Comparison of ENCODE assay signal across 12 cellular contexts in the genomic region with DNA sequence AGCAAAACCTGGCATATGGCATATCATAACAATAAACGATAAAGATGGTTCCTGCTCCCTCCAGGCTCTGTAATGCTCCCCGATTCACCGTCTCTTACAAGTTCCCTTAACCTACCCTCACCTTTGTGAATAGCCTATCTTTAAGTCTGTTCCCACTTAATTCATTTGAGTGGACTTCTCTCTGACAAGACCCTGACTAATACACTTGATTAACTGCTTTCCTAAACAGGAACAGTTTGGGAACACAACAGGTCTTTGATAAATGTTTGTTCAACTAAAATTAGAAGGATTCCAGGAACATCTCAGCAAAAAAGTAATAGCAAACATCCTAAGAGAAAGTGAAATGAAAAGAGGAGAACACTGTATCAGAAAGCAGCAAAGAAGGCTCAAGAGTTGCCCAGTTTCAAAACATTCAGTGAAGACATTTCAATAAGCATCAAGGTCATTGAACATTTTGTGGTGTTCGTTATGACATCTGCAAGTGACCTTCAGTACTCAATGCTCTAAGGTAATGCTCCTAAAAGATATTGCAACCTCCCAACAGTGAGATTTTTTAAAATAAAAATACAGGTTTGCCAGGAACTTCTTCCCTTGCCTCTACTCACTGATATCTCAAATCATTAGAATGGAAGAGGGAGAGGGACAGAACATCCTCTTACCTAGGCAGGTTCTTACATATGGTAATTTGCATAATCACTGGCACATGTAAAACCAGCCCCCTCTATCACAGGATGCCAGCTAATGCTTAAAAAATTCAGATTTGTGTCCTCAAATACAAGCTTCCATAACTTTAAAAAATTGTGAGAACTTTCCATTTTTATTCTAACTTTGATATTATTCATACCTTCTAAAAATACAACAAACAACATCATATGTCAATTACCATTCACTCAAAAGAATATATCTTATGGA. TPM values are rescaled to one million over a fixed set of nuclear protein-coding genes. Genes with fewer than 3 reads are reported as not detected.
A peak's percentile ranks its signal among the peaks of the same experiment; 100 is the strongest.
DNase-seq lines count a peak whose midpoint lies in the region; ATAC-seq, FAIRE-seq and TF ChIP-seq lines count a peak whose summit lies in the region.
"Had no signal": no experiment of that assay in that cellular context is flagged by ENCODE, and none has a peak within 500 bp of the region (broad histone marks: within the 10 kb centered on the region; RNA-seq: fewer than 3 reads in every experiment).

No MANE protein-coding gene starts in this region.

- no TSS peak for BruUV-seq in HepG2 (replicated peaks; lab: Mats Ljungman, UMichigan)

- no peaks in the 10 kb centered on the region for H3K36me3 ChIP-seq in HUES6 (ENCODE audit: control insufficient read depth, insufficient read depth, low read length)
- H3K36me3 ChIP-seq in adipocyte (ENCODE audit: control insufficient read depth, insufficient read depth, low read length, severe bottlenecking), result no peaks in the 10 kb centered on the region
- H3K36me3 ChIP-seq in HepG2 (replicated peaks in 1 of 2; ENCODE audit: control insufficient read depth in 1 of 2, insufficient read depth in 2 of 2, low read length in 2 of 2), result no peaks in the 10 kb centered on the region

- DNase-seq in A172 (ENCODE audit: low spot score), result peak; percentile 49
- peak; percentile 37 for DNase-seq in adipocyte (ENCODE audit: low read depth)
- DNase-seq in HepG2 (ENCODE audit: low spot score), result no peak
- DNase-seq in head of caudate nucleus, result no peak
- DNase-seq: activated CD4-positive, alpha-beta memory T cell treated with anti-CD3 and anti-CD28 coated beads, Interleukin-2, amount 10 ng/mL, durations not matched to agents 7 days and 5 days; activated naive CD4-positive, alpha-beta T cell treated with anti-CD3 and anti-CD28 coated beads for 36 hours; KG1; NCI-H1930 had no signal

- peaks cover 12% of the 10 kb centered on the region for H3K79me2 ChIP-seq in HepG2 (ENCODE audit: insufficient read depth, low read length)

- H3K4me2 ChIP-seq in HepG2 (ENCODE audit: low read depth, low read length), result peak overlapping the region; percentile 62

- no peak for TF ChIP-seq POLR2A in HepG2 (IDR thresholded peaks at IDR 0.05; ENCODE audit: insufficient read depth in 1 of 2, low read depth in 2 of 2, low read length in 2 of 2)

- TF ChIP-seq CTCF in HepG2 (CRISPR knock-in tag; IDR thresholded peaks at IDR 0.05), result no peak

- no peak for FAIRE-seq in HepG2 (lab: Jason Lieb, UNC)

- POLR2A ChIA-PET in HepG2 (lab: Yijun Ruan, JAX), result interaction anchor here (3.0 kb wide), 1 partner anchor 11 kb away, joined by 37 read pairs; the partner anchor contains the start of gene ARHGAP12

- H3K4me3 ChIP-seq in HUES6 (ENCODE audit: low read depth, low read length) (no peak overlapping the region), adipocyte (ENCODE audit: low read length) (peak overlapping the region; percentile 4), HepG2 (replicated peaks in 1 of 3; ENCODE audit: insufficient read depth in 1 of 3, low read depth in 2 of 3, low read length in 3 of 3) (peak overlapping the region in 1 of 3 experiments; percentile 15; a peak in 1 of 6 replicates)

- intact Hi-C loops in HepG2 (cut with micrococcal nuclease; ENCODE audit: unreplicated experiment), result no loop called here
- intact Hi-C loops in head of caudate nucleus (cut with DNase I), result no loop called here

- ATAC-seq in HepG2 (no peak), GM21717 (IDR thresholded peaks at IDR 0.05; ENCODE audit: unreplicated experiment) (no peak), HG03135 (IDR thresholded peaks at IDR 0.05; ENCODE audit: unreplicated experiment) (no peak), HG03432 (IDR thresholded peaks at IDR 0.05; ENCODE audit: unreplicated experiment) (no peak)

- peak overlapping the region; percentile 36; the same call in 1 of the 2 replicates for H3K27ac ChIP-seq in HUES6 (ENCODE audit: low read depth, low read length)
- H3K27ac ChIP-seq in HepG2 (ENCODE audit: extremely low read length, insufficient read depth, low read length), result peak overlapping the region; percentile 77

- H3K9me3 ChIP-seq in HUES6 (ENCODE audit: control insufficient read depth, insufficient read depth, low read depth, low read length) (no peaks in the 10 kb centered on the region), adipocyte (ENCODE audit: control insufficient read depth, low read length) (no peaks in the 10 kb centered on the region), HepG2 (ENCODE audit: low read length) (no peaks in the 10 kb centered on the region)

- TF ChIP-seq EP300 in HepG2 (IDR thresholded peaks at IDR 0.05; ENCODE audit: low read depth in 2 of 2, low read length in 2 of 2), result no peak
- TF ChIP-seq EP300 in HepG2 (CRISPR knock-in tag; IDR thresholded peaks at IDR 0.05; ENCODE audit: borderline replicate concordance), result no peak

- WGBS in HepG2 (ENCODE audit: low lambda C conversion rate), result 69% methylated on average over 4 of the region's 4 CpGs

- peaks cover 25% of the 10 kb centered on the region for H3K4me1 ChIP-seq in HUES6 (ENCODE audit: control insufficient read depth, insufficient read depth, low read length)
- H3K4me1 ChIP-seq in adipocyte (ENCODE audit: control insufficient read depth, insufficient read depth, low read length), result peaks cover 42% of the 10 kb centered on the region
- peaks cover 99% of the 10 kb centered on the region for H3K4me1 ChIP-seq in HepG2 (ENCODE audit: insufficient read depth, low read length)

- H3K9ac ChIP-seq in HUES6 (ENCODE audit: low read length), result no peak overlapping the region
- peak overlapping the region; percentile 1 for H3K9ac ChIP-seq in adipocyte (ENCODE audit: low read length)
- peak overlapping the region; percentile 25 for H3K9ac ChIP-seq in HepG2 (ENCODE audit: insufficient read depth, low read depth, low read length)

- H3K27me3 ChIP-seq in HUES6 (ENCODE audit: control insufficient read depth, insufficient read depth, low read length) (no peaks in the 10 kb centered on the region), adipocyte (replicated peaks; ENCODE audit: control insufficient read depth, insufficient read depth, low read length) (no peaks in the 10 kb centered on the region), HepG2 (ENCODE audit: control insufficient read depth in 1 of 2, insufficient read depth in 2 of 2, low read length in 2 of 2) (no peaks in the 10 kb centered on the region)

- H4K20me1 ChIP-seq in HepG2 (ENCODE audit: insufficient read depth, low read length), result no peaks in the 10 kb centered on the region

- TF ChIP-seq RAD21 in HepG2 (CRISPR knock-in tag; IDR thresholded peaks at IDR 0.05), result no peak

- in situ Hi-C loops in HepG2 (cut with HindIII; ENCODE audit: extremely low pct_ligation_motif_present, low pct_unique_long_range_greater_than_20kb), result loop anchor here (25.0 kb wide), 1 partner anchor 1503 kb away; the partner anchor contains the start of gene MAP3K8

- H2AFZ ChIP-seq in HepG2 (ENCODE audit: low read length), result no peak overlapping the region

- CTCF ChIA-PET in HepG2 (lab: Yijun Ruan, JAX; ENCODE audit: low intra/inter-chr PET ratio, low total read pairs), result no interaction called here

TF ChIP-seq in HepG2, 621 proteins besides CTCF, POLR2A, EP300 and RAD21:
- TF ChIP-seq SOX13 (IDR thresholded peaks at IDR 0.05) (no peak), SOX13 (CRISPR knock-in tag; conservative IDR thresholded peaks at IDR 0.05 in 1 of 2, IDR thresholded peaks at IDR 0.05 in 1 of 2) (no peak; a peak in 1 of 4 replicates), MNT (IDR thresholded peaks at IDR 0.05) (no peak), CHD4 (IDR thresholded peaks at IDR 0.05; ENCODE audit: borderline replicate concordance, low read length) (0 out of 2 replicates have a peak, but pooled peaks have one; percentile 28), CCDC6 (CRISPR knock-in tag; IDR thresholded peaks at IDR 0.05) (no peak)

RNA-seq across cellular contexts. Expression of gene ARHGAP12, which starts 11.4 kb away (rescaled TPM):
- total RNA-seq in A172 (2014; rRNA removed; shearing (Covaris generic)), result 40.0 and 49.6 TPM in 2 replicates
- 54.6 and 64.4 TPM in 2 replicates for total RNA-seq in HepG2 (2016; rRNA removed; fragmentation: Illumina TruSeq; extraction: Trizol)
- 245 and 284 TPM in 2 replicates for total RNA-seq in HepG2 (2016; cell fraction: cytosol; rRNA removed; fragmentation: Illumina TruSeq; extraction: Trizol; ENCODE audit: low read depth)
- 54.1 and 61.8 TPM in 2 replicates for total RNA-seq in HepG2 (2016; cell fraction: insoluble cytoplasmic fraction; rRNA removed; fragmentation: Illumina TruSeq; extraction: Trizol)
- 83.7 and 98.1 TPM in 2 replicates for total RNA-seq in HepG2 (2016; cell fraction: membrane; rRNA removed; fragmentation: Illumina TruSeq; extraction: Trizol)
- total RNA-seq in HepG2 (2016; cell fraction: nucleus; rRNA removed; fragmentation: Illumina TruSeq; extraction: Trizol), result 58.3 and 61.0 TPM in 2 replicates
- 15.9 and 25.0 TPM in 2 replicates for polyA plus RNA-seq in HepG2 (2011; rRNA removed)
- 7.7 and 11.1 TPM in 2 replicates for polyA plus RNA-seq in HepG2 (2011; cell fraction: cytosol; rRNA removed)
- polyA plus RNA-seq in HepG2 (2011; cell fraction: nucleus; rRNA removed), result 18.5 and 19.2 TPM in 2 replicates
- 15.2 and 21.2 TPM in 2 replicates for polyA plus RNA-seq in HepG2 (2012)
- polyA plus RNA-seq in HepG2 (2016; cell fraction: cytosol; fragmentation: Illumina TruSeq; extraction: Trizol; ENCODE audit: low read depth), result 0.86 and 0.93 TPM in 2 replicates
- polyA plus RNA-seq in HepG2 (2016; cell fraction: insoluble cytoplasmic fraction; fragmentation: Illumina TruSeq; extraction: Trizol; ENCODE audit: low read depth), result 44.3 and 46.9 TPM in 2 replicates
- 6.4 and 6.9 TPM in 2 replicates for polyA plus RNA-seq in HepG2 (2016; cell fraction: membrane; fragmentation: Illumina TruSeq; extraction: Trizol; ENCODE audit: low read depth)
- polyA plus RNA-seq in HepG2 (2016; cell fraction: nucleus; fragmentation: Illumina TruSeq; extraction: Trizol; ENCODE audit: insufficient read depth, low read depth), result 52.4 and 57.1 TPM in 2 replicates
- 3.7 and 13.7 TPM in 2 replicates for polyA minus RNA-seq in HepG2 (2011; rRNA and poly(A)+ RNA removed; ENCODE audit: low replicate concordance)
- polyA minus RNA-seq in HepG2 (2011; cell fraction: cytosol; rRNA and poly(A)+ RNA removed), result 36.2 and 37.1 TPM in 2 replicates
- polyA minus RNA-seq in HepG2 (2011; cell fraction: nucleus; rRNA and poly(A)+ RNA removed), result 132 TPM in 2 replicates

Comparison
In these comparisons a context has a peak if more than half of its experiments do, and no peak if none do; other contexts are left out.
1. DNase-seq: peak in A172 (single experiment) and adipocyte (single experiment); none in HepG2 (single experiment) and head of caudate nucleus (0 of 42).